Comparison of ENCODE assay signal across 10 cellular contexts in genomic region chr22:32802291-32802826, GRCh38. TPM values are rescaled to one million over a fixed set of nuclear protein-coding genes. Genes with fewer than 3 reads are reported as not detected.
DNase-seq lines count a peak whose midpoint lies in the region; ATAC-seq and TF ChIP-seq lines count a peak whose summit lies in the region.
"Had no signal": no experiment of that assay in that cellular context is flagged by ENCODE, and none has a peak within 500 bp of the region (broad histone marks: within the 10 kb centered on the region; RNA-seq: fewer than 3 reads in every experiment).

No MANE protein-coding gene starts in this region.

- H3K9ac ChIP-seq in adipocyte (ENCODE audit: low read length) (peak overlapping the region; percentile 93), rectal smooth muscle tissue (ENCODE audit: low read length) (peak overlapping the region; percentile 3)

- no peaks in the 10 kb centered on the region for H3K9me3 Mint-ChIP-seq in Calu3 (ENCODE audit: low read depth, unreplicated experiment)
- H3K9me3 Mint-ChIP-seq: activated CD4-positive, alpha-beta memory T cell treated with anti-CD3 and anti-CD28 coated beads, Interleukin-2, amount 10 ng/mL, durations not matched to agents 7 days and 5 days had no signal

- H3K36me3 Mint-ChIP-seq in Calu3 (ENCODE audit: insufficient read depth, unreplicated experiment), result peaks cover 18% of the 10 kb centered on the region

- DNase-seq in Calu3, result no peak
- peak; percentile 40 for DNase-seq in adipocyte (ENCODE audit: low read depth)
- DNase-seq in iPS DF 6.9 (ENCODE audit: low read depth, low spot score), result no peak
- DNase-seq in caudate nucleus (lab: John Stamatoyannopoulos, UW), result no peak
- DNase-seq in NCI-H1105 (lab: John Stamatoyannopoulos, UW), result no peak
- DNase-seq in NCI-H187 treated with DMSO at 0.1 percent for 48 hours (lab: John Stamatoyannopoulos, UW), result no peak
- DNase-seq: activated CD4-positive, alpha-beta memory T cell treated with anti-CD3 and anti-CD28 coated beads, Interleukin-2, amount 10 ng/mL, durations not matched to agents 7 days and 5 days; GF-D8 had no signal

- TSS peak; percentile 70 for BruUV-seq in Calu3 (replicated peaks; lab: Mats Ljungman, UMichigan)

- H3K27ac Mint-ChIP-seq in Calu3 (ENCODE audit: unreplicated experiment), result no peak overlapping the region
- H3K27ac Mint-ChIP-seq: activated CD4-positive, alpha-beta memory T cell treated with anti-CD3 and anti-CD28 coated beads, Interleukin-2, amount 10 ng/mL, durations not matched to agents 7 days and 5 days had no signal

- H3K27me3 ChIP-seq in adipocyte (replicated peaks; ENCODE audit: control insufficient read depth, insufficient read depth, low read length) (no peaks in the 10 kb centered on the region), iPS DF 6.9 (ENCODE audit: control insufficient read depth, insufficient read depth, low read length) (peaks cover 6% of the 10 kb centered on the region), rectal smooth muscle tissue (ENCODE audit: control insufficient read depth, insufficient read depth, low read length) (no peaks in the 10 kb centered on the region)

- H3K4me3 ChIP-seq in adipocyte (ENCODE audit: low read length) (peak overlapping the region; percentile 82), iPS DF 6.9 (ENCODE audit: low read length) (peak overlapping the region; percentile 53; the same call in 1 of the 2 replicates), rectal smooth muscle tissue (ENCODE audit: low read length) (peak overlapping the region; percentile 87)

- intact Hi-C loops in Calu3 (cut with micrococcal nuclease; ENCODE audit: unreplicated experiment), result no loop called here

- peaks cover 49% of the 10 kb centered on the region for H3K27me3 Mint-ChIP-seq in Calu3 (ENCODE audit: unreplicated experiment)

- H3K36me3 ChIP-seq in adipocyte (ENCODE audit: control insufficient read depth, insufficient read depth, low read length, severe bottlenecking) (peaks cover 6% of the 10 kb centered on the region), iPS DF 6.9 (ENCODE audit: control insufficient read depth, insufficient read depth, low read length) (no peaks in the 10 kb centered on the region), rectal smooth muscle tissue (ENCODE audit: control insufficient read depth, insufficient read depth, low read length) (no peaks in the 10 kb centered on the region)

- CTCF ChIA-PET in Calu3 (lab: Charles Lee), result interaction anchor here (0.7 to 1.7 kb wide), 3 partner anchors 18 to 274 kb away, joined by 3 to 12 read pairs (median 4); no protein-coding TSS in a partner anchor

- H3K9me3 ChIP-seq in adipocyte (ENCODE audit: control insufficient read depth, low read length), result no peaks in the 10 kb centered on the region
- H3K9me3 ChIP-seq in iPS DF 6.9 (ENCODE audit: control insufficient read depth, insufficient read depth, low read length), result no peaks in the 10 kb centered on the region

- ATAC-seq in GM19452 (IDR thresholded peaks at IDR 0.05; ENCODE audit: unreplicated experiment), result no peak

- peaks cover 14% of the 10 kb centered on the region for H3K4me1 Mint-ChIP-seq in Calu3 (ENCODE audit: low read depth, unreplicated experiment)

- no peak for TF ChIP-seq CTCF in Calu3 (IDR thresholded peaks at IDR 0.05; ENCODE audit: unreplicated experiment)

- H3K4me1 ChIP-seq in adipocyte (ENCODE audit: control insufficient read depth, insufficient read depth, low read length) (peaks cover 40% of the 10 kb centered on the region), iPS DF 6.9 (ENCODE audit: control insufficient read depth, insufficient read depth, low read length) (peaks cover 11% of the 10 kb centered on the region), rectal smooth muscle tissue (ENCODE audit: control insufficient read depth, insufficient read depth, low read length) (peaks cover 25% of the 10 kb centered on the region)

- no CpG with 5 or more reads among the region's 12 CpGs for WGBS in iPS DF 6.9 (ENCODE audit: insufficient coverage, insufficient read length)

- peak overlapping the region; percentile 86 for H3K4me3 Mint-ChIP-seq in Calu3 (ENCODE audit: low read depth, unreplicated experiment)
- H3K4me3 Mint-ChIP-seq: activated CD4-positive, alpha-beta memory T cell treated with anti-CD3 and anti-CD28 coated beads, Interleukin-2, amount 10 ng/mL, durations not matched to agents 7 days and 5 days had no signal

- no peak overlapping the region for H3K27ac ChIP-seq in iPS DF 6.9 (ENCODE audit: low read length)
- H3K27ac ChIP-seq in rectal smooth muscle tissue (ENCODE audit: low read depth, low read length), result peak overlapping the region; percentile 98
- H3K27ac ChIP-seq in caudate nucleus (ENCODE audit: low read depth, low read length), result no peak overlapping the region

RNA-seq across cellular contexts. Expression of gene TIMP3, which starts 0.9 kb away (rescaled TPM):
- total RNA-seq in Calu3 (2022), result 9.1 and 12.3 TPM in 2 replicates
- total RNA-seq: activated CD4-positive, alpha-beta memory T cell treated with anti-CD3 and anti-CD28 coated beads, Interleukin-2, amount 10 ng/mL, durations not matched to agents 7 days and 5 days had no signal
